Comparison of ENCODE assay signal across 11 cellular contexts in genomic region chr18:77086034-77086433, GRCh38. TPM values are rescaled to one million over a fixed set of nuclear protein-coding genes. Genes with fewer than 3 reads are reported as not detected.
DNase-seq lines count a peak whose midpoint lies in the region; ATAC-seq and TF ChIP-seq lines count a peak whose summit lies in the region.
"Had no signal": no experiment of that assay in that cellular context is flagged by ENCODE, and none has a peak within 500 bp of the region (broad histone marks: within the 10 kb centered on the region; RNA-seq: fewer than 3 reads in every experiment).

No MANE protein-coding gene starts in this region.

- peak overlapping the region; percentile 43 for H3K4me2 ChIP-seq in HCT116 (ENCODE audit: low read length)

- TF ChIP-seq RAD21 in HCT116 (IDR thresholded peaks at IDR 0.05; ENCODE audit: low read depth): no peak

- H3K27ac ChIP-seq in HCT116 (ENCODE audit: low read depth, low read length): peak overlapping the region; percentile 27; the same call in 1 of the 2 replicates

- H3K9me3 ChIP-seq in HCT116 (ENCODE audit: control insufficient read depth in 1 of 2, insufficient read depth in 1 of 2, low read depth in 1 of 2, low read length in 2 of 2): no peaks in the 10 kb centered on the region

- H3K36me3 ChIP-seq in HCT116 (ENCODE audit: control insufficient read depth in 1 of 2, insufficient read depth in 2 of 2, low read length in 2 of 2): no peaks in the 10 kb centered on the region

- H3K4me3 ChIP-seq in HCT116 (replicated peaks in 1 of 2; ENCODE audit: low read depth in 1 of 2, low read length in 2 of 2): no peak overlapping the region
- no peak overlapping the region for H3K4me3 ChIP-seq in choroid plexus epithelial cell (ENCODE audit: low read depth, low read length)

- CTCF ChIA-PET in HCT116 (lab: Charles Lee): no interaction called here

- in situ Hi-C loops in ACHN (cut with HindIII; ENCODE audit: low pct_ligation_motif_present, low pct_unique_long_range_greater_than_20kb, low sequenced_read_pairs): no loop called here

- POLR2A ChIA-PET in HCT116 (lab: Charles Lee): no interaction called here

- no peak overlapping the region for H2AFZ ChIP-seq in HCT116 (ENCODE audit: low read depth, low read length, poor library complexity, severe bottlenecking)

- peak; percentile 80 for DNase-seq in AG08396 (ENCODE audit: low spot score)
- DNase-seq in HCT116 (ENCODE audit: low read depth, low spot score): no peak
- peak; percentile 87 for DNase-seq in choroid plexus epithelial cell (ENCODE audit: low read depth)
- DNase-seq in myocyte (ENCODE audit: low read depth): peak; percentile 65
- no peak for DNase-seq in ACHN
- no peak for DNase-seq in stimulated activated naive CD4-positive, alpha-beta T cell treated with Interleukin-2 at 50 U/mL for 16 hours (lab: John Stamatoyannopoulos, UW)
- DNase-seq: activated CD4-positive, alpha-beta T cell treated with anti-CD3 and anti-CD28 coated beads, Interleukin-2, amount 50 U/mL, for 4 hours; DMS53; NCI-H524 treated with DMSO at 0.1 percent for 48 hours had no signal

- TF ChIP-seq POLR2A in HCT116 (IDR thresholded peaks at IDR 0.05; ENCODE audit: borderline replicate concordance, extremely low read depth, insufficient read depth, insufficient read length): no peak

- no TSS peak for BruUV-seq in HCT116 (replicated peaks; lab: Mats Ljungman, UMichigan)

- RAD21 ChIA-PET in HCT116 (lab: Charles Lee; ENCODE audit: low non-redundant PET in 1 of 2, low total read pairs in 2 of 2, uncharacterized antibody in 2 of 2, unreplicated experiment in 2 of 2): interaction anchor here in 1 of 2 experiments (0.6 kb wide), 1 partner anchor 73 kb away, joined by 3 read pairs; no protein-coding TSS in a partner anchor

- H3K79me2 ChIP-seq in HCT116 (ENCODE audit: insufficient read depth, low read length): peaks cover 29% of the 10 kb centered on the region

- no peak overlapping the region for H3K9ac ChIP-seq in HCT116 (ENCODE audit: low read length)

- peaks cover 48 to 74% of the 10 kb centered on the region in 2 experiments for H3K4me1 ChIP-seq in HCT116 (ENCODE audit: control insufficient read depth in 1 of 2, insufficient read depth in 2 of 2, low read length in 2 of 2)

- H3K9me2 ChIP-seq in HCT116 (ENCODE audit: insufficient read depth): no peaks in the 10 kb centered on the region

- ATAC-seq in HCT116 (peak; percentile 31; the same call in 1 of the 2 replicates), GM18520 (IDR thresholded peaks at IDR 0.05; ENCODE audit: unreplicated experiment) (no peak), HG03108 (IDR thresholded peaks at IDR 0.05; ENCODE audit: unreplicated experiment) (no peak)

- intact Hi-C loops in HCT116 (cut with micrococcal nuclease): no loop called here

- H4K20me1 ChIP-seq in HCT116 (ENCODE audit: insufficient read depth): no peaks in the 10 kb centered on the region

- no peaks in the 10 kb centered on the region for H3K27me3 ChIP-seq in HCT116 (ENCODE audit: insufficient read depth, low read length)

- no peak for TF ChIP-seq CTCF in HCT116 (IDR thresholded peaks at IDR 0.05 in 2 of 3, conservative IDR thresholded peaks at IDR 0.05 in 1 of 3; ENCODE audit: borderline replicate concordance in 1 of 3, insufficient read depth in 1 of 3, low read depth in 2 of 3, low read length in 2 of 3)
- TF ChIP-seq CTCF in choroid plexus epithelial cell (conservative IDR thresholded peaks at IDR 0.05; ENCODE audit: low read depth, low read length): no peak

TF ChIP-seq in HCT116, 20 proteins besides CTCF, POLR2A, EP300 and RAD21:
- TF ChIP-seq CBX3 (IDR thresholded peaks at IDR 0.05; ENCODE audit: low read depth) (peak; percentile 47; the same call in 1 of the 2 replicates), ZFX (IDR thresholded peaks at IDR 0.05) (no peak), SP1 (IDR thresholded peaks at IDR 0.05; ENCODE audit: low read depth) (peak; percentile 44; the same call in 1 of the 2 replicates), FOSL1 (IDR thresholded peaks at IDR 0.05; ENCODE audit: low read depth) (peak; percentile 43; the same call in 1 of the 2 replicates), JUND (IDR thresholded peaks at IDR 0.05) (peak; percentile 47), SRF (IDR thresholded peaks at IDR 0.05; ENCODE audit: low read depth) (no peak)
- TF ChIP-seq, protein P1, sequence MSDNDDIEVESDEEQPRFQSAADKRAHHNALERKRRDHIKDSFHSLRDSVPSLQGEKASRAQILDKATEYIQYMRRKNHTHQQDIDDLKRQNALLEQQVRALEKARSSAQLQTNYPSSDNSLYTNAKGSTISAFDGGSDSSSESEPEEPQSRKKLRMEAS (IDR thresholded peaks at IDR 0.05): 0 out of 2 replicates have a peak, but pooled peaks have one; percentile 14

RNA-seq across cellular contexts. Expression of gene MBP, which starts 46.5 kb away (rescaled TPM):
- total RNA-seq in HCT116 (2021; ENCODE audit: unreplicated experiment) (34.9 TPM), myocyte (3.2 and 7.2 TPM in 2 replicates)
- polyA plus RNA-seq in HCT116 (2012): 17.5 and 20.2 TPM in 2 replicates
- 8.2 TPM for polyA plus RNA-seq in myocyte (2012)

Comparison
In these comparisons a context has a peak if more than half of its experiments do, and no peak if none do; other contexts are left out.
1. DNase-seq: peak in AG08396 (single experiment), choroid plexus epithelial cell (single experiment) and myocyte (single experiment); none in HCT116 (single experiment), ACHN (single experiment) and stimulated activated naive CD4-positive, alpha-beta T cell treated with Interleukin-2 at 50 U/mL for 16 hours (single experiment).